In the genomic region with DNA sequence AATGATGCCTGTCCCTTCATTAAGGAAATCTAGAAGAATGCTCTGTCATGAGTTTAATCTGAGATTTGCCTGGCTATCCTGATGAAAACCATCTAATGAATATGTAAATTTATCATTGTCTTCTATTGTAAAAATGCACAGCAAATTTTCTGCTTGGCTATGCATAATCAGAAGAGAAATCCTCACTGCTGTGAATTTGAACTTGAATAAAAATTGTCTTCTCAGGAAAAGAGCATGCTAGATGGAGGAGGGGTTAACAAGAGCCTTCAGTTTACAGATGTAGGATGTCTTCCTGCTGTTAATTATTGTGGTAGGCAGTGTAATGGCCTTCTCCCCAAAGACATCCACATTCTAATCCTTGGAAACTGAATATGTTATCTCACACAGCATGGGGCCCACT, we compare ENCODE assay signal across 25 cellular contexts.
"Had no signal": no experiment of that assay in that cellular context is flagged by ENCODE, and none has a peak within 500 bp of the region (broad histone marks: within the 10 kb centered on the region; RNA-seq: fewer than 3 reads in every experiment).

No MANE protein-coding gene starts in this region.

- H3K27ac Mint-ChIP-seq: dendritic cell treated with granulocyte-macrophage colony-stimulating factor and Interleukin-4, amounts not matched to agents 40 ng/mL and 50 ng/mL, for 4 days; endodermal cell; naive thymus-derived CD4-positive, alpha-beta T cell; neural progenitor cell; stimulated activated memory B cell treated with anti-CD40 and anti-IgM and Interleukin-4, amounts not matched to agents 10 μg/mL and 1 μg/mL and 100 μg/mL, for 72 hours had no signal

- H2AFZ ChIP-seq: neural progenitor cell, parathyroid adenoma had no signal

- H3K9me3 Mint-ChIP-seq: endodermal cell; nephron; neural progenitor cell; stimulated activated memory B cell treated with anti-CD40 and anti-IgM and Interleukin-4, amounts not matched to agents 10 μg/mL and 1 μg/mL and 100 μg/mL, for 72 hours had no signal

- H3K36me3 ChIP-seq: colonic mucosa, esophagus squamous epithelium, left lung, neural progenitor cell, prostate gland, right atrium auricular region, spleen, thoracic aorta, tibial nerve, upper lobe of left lung had no signal

- H3K4me1 ChIP-seq: colonic mucosa, neural progenitor cell, prostate gland, right atrium auricular region, spleen, tibial nerve had no signal

- H3K79me2 ChIP-seq: parathyroid adenoma had no signal

- H3K4me2 ChIP-seq: neural progenitor cell had no signal

- H3K4me3 ChIP-seq: colonic mucosa, esophagus squamous epithelium, left lung, neural progenitor cell, prostate gland, right atrium auricular region, skin epidermis, spleen, thoracic aorta, tibial nerve, upper lobe of left lung had no signal

- H3K27ac ChIP-seq: colonic mucosa, left lung, neural progenitor cell, parathyroid adenoma, prostate gland, right atrium auricular region, spleen, thoracic aorta, tibial nerve, upper lobe of left lung had no signal

- H3K36me3 Mint-ChIP-seq: naive thymus-derived CD4-positive, alpha-beta T cell; neural progenitor cell; stimulated activated memory B cell treated with anti-CD40 and anti-IgM and Interleukin-4, amounts not matched to agents 10 μg/mL and 1 μg/mL and 100 μg/mL, for 72 hours had no signal

- H3K9me3 ChIP-seq: colonic mucosa, esophagus squamous epithelium, left lung, prostate gland, right atrium auricular region, spleen, thoracic aorta, tibial nerve, upper lobe of left lung had no signal

- H3K27me3 ChIP-seq: colonic mucosa, esophagus squamous epithelium, left lung, neural progenitor cell, right atrium auricular region, tibial nerve, upper lobe of left lung had no signal

- ATAC-seq: naive thymus-derived CD4-positive, alpha-beta T cell; stimulated activated memory B cell treated with anti-CD40 and anti-IgM and Interleukin-4, amounts not matched to agents 10 μg/mL and 1 μg/mL and 100 μg/mL, for 72 hours; stimulated activated naive CD8-positive, alpha-beta T cell treated with anti-CD3 and anti-CD28 coated beads, Interleukin-15, Interleukin-2, amounts not matched to agents 100 U/mL and 50 U/mL, for 24 hours had no signal

- H3K9ac ChIP-seq: neural progenitor cell, parathyroid adenoma had no signal

- H3K4me3 Mint-ChIP-seq: dendritic cell treated with granulocyte-macrophage colony-stimulating factor and Interleukin-4, amounts not matched to agents 40 ng/mL and 50 ng/mL, for 4 days; endodermal cell; naive thymus-derived CD4-positive, alpha-beta T cell; nephron; neural progenitor cell; stimulated activated memory B cell treated with anti-CD40 and anti-IgM and Interleukin-4, amounts not matched to agents 10 μg/mL and 1 μg/mL and 100 μg/mL, for 72 hours had no signal

- H3K4me1 Mint-ChIP-seq: naive thymus-derived CD4-positive, alpha-beta T cell; neural progenitor cell; stimulated activated memory B cell treated with anti-CD40 and anti-IgM and Interleukin-4, amounts not matched to agents 10 μg/mL and 1 μg/mL and 100 μg/mL, for 72 hours had no signal

- DNase-seq: colonic mucosa; effector CD8-positive, alpha-beta T cell; endodermal cell; esophagus squamous epithelium; head of caudate nucleus; left cardiac atrium; left lung; mesendoderm; midbrain; naive thymus-derived CD4-positive, alpha-beta T cell; spleen; stimulated activated CD4-positive, alpha-beta T cell treated with anti-CD3 and anti-CD28 coated beads, Interleukin-4, amount 100 ng/mL, for 4 hours; stimulated activated naive CD8-positive, alpha-beta T cell treated with anti-CD3 and anti-CD28 coated beads, Interleukin-15, Interleukin-2, amounts not matched to agents 100 U/mL and 50 U/mL, for 24 hours; substantia nigra; upper lobe of left lung had no signal
